ENCODE assay signal across 17 cellular contexts in genomic region chr2:129087133-129087813, GRCh38.
A peak's percentile ranks its signal among the peaks of the same experiment; 100 is the strongest.
DNase-seq lines count a peak whose midpoint lies in the region; TF ChIP-seq lines count a peak whose summit lies in the region.
"Had no signal": no experiment of that assay in that cellular context is flagged by ENCODE, and none has a peak within 500 bp of the region (broad histone marks: within the 10 kb centered on the region; RNA-seq: fewer than 3 reads in every experiment).

No MANE protein-coding gene starts in this region.

- DNase-seq in NCI-H1694 treated with DMSO at 0.1 percent for 48 hours (lab: John Stamatoyannopoulos, UW) (peak; percentile 9), NCI-H1694 (lab: John Stamatoyannopoulos, UW) (no peak), MCF 10A (ENCODE audit: unreplicated experiment) (peak; percentile 90), left ventricle myocardium inferior (peak; percentile 24), stromal cell of bone marrow (ENCODE audit: low read depth) (peak; percentile 35), endodermal cell (no peak), vagina (ENCODE audit: extremely low spot score in 2 of 2) (no peak), activated gamma-delta T cell (lab: John Stamatoyannopoulos, UW) (no peak)
- DNase-seq: 8988T; activated CD8-positive, alpha-beta memory T cell treated with anti-CD3 and anti-CD28 coated beads, Interleukin-2, amount 10 ng/mL, durations not matched to agents 7 days and 5 days; activated gamma-delta T cell treated with Interleukin-2 at 50 U/mL for 16 hours; CD4-positive, CD25-positive, alpha-beta regulatory T cell; IMR-90; NCI-H1092 treated with DMSO at 0.1 percent for 48 hours; T-helper 2 cell had no signal

- peak overlapping the region; percentile 65 for H3K27ac Mint-ChIP-seq in MCF 10A (ENCODE audit: low read depth, unreplicated experiment)
- H3K27ac Mint-ChIP-seq in endodermal cell = no peak overlapping the region
- H3K27ac Mint-ChIP-seq: activated CD8-positive, alpha-beta memory T cell treated with anti-CD3 and anti-CD28 coated beads, Interleukin-2, amount 10 ng/mL, durations not matched to agents 7 days and 5 days; CD4-positive, CD25-positive, alpha-beta regulatory T cell had no signal

- H3K36me3 ChIP-seq in left ventricle myocardium inferior (no peaks in the 10 kb centered on the region), endodermal cell (ENCODE audit: control insufficient read depth, insufficient read depth, low read length) (no peaks in the 10 kb centered on the region), vagina (no peaks in the 10 kb centered on the region)
- H3K36me3 ChIP-seq: tibial nerve had no signal

- 86 to 93% methylated on average over 2 of the region's 2 CpGs for WGBS in endodermal cell (ENCODE audit: insufficient coverage in 1 of 2, insufficient read length in 1 of 2), 2 experiments

- H3K36me3 Mint-ChIP-seq in MCF 10A (ENCODE audit: insufficient read depth, unreplicated experiment) = no peaks in the 10 kb centered on the region
- no peaks in the 10 kb centered on the region for H3K36me3 Mint-ChIP-seq in endodermal cell (ENCODE audit: low read depth)
- H3K36me3 Mint-ChIP-seq: activated CD8-positive, alpha-beta memory T cell treated with anti-CD3 and anti-CD28 coated beads, Interleukin-2, amount 10 ng/mL, durations not matched to agents 7 days and 5 days; CD4-positive, CD25-positive, alpha-beta regulatory T cell had no signal

- no TSS peak for BruUV-seq in MCF 10A (replicated peaks; lab: Mats Ljungman, UMichigan)

- peaks cover 30% of the 10 kb centered on the region for H3K4me1 Mint-ChIP-seq in MCF 10A (ENCODE audit: insufficient read depth, unreplicated experiment)
- H3K4me1 Mint-ChIP-seq in endodermal cell = peaks cover 6% of the 10 kb centered on the region
- H3K4me1 Mint-ChIP-seq: activated CD8-positive, alpha-beta memory T cell treated with anti-CD3 and anti-CD28 coated beads, Interleukin-2, amount 10 ng/mL, durations not matched to agents 7 days and 5 days; CD4-positive, CD25-positive, alpha-beta regulatory T cell had no signal

- H3K4me3 ChIP-seq in left ventricle myocardium inferior = no peak overlapping the region
- H3K4me3 ChIP-seq in endodermal cell (ENCODE audit: low read length) = no peak overlapping the region
- H3K4me3 ChIP-seq in vagina = no peak overlapping the region
- H3K4me3 ChIP-seq: coronary artery, tibial nerve had no signal

- TF ChIP-seq CTCF in MCF 10A (IDR thresholded peaks at IDR 0.05; ENCODE audit: unreplicated experiment) (no peak), left ventricle myocardium inferior (IDR thresholded peaks at IDR 0.05; ENCODE audit: borderline replicate concordance) (no peak), endodermal cell (conservative IDR thresholded peaks at IDR 0.05) (no peak), vagina (IDR thresholded peaks at IDR 0.05) (no peak)

- H3K9me3 Mint-ChIP-seq in MCF 10A (ENCODE audit: unreplicated experiment) (peaks cover 5% of the 10 kb centered on the region), endodermal cell (no peaks in the 10 kb centered on the region)
- H3K9me3 Mint-ChIP-seq: CD4-positive, CD25-positive, alpha-beta regulatory T cell had no signal

- H3K9me3 ChIP-seq in left ventricle myocardium inferior (replicated peaks) (no peaks in the 10 kb centered on the region), endodermal cell (ENCODE audit: control insufficient read depth, low read length) (no peaks in the 10 kb centered on the region), vagina (no peaks in the 10 kb centered on the region)
- H3K9me3 ChIP-seq: tibial nerve had no signal

- H3K4me1 ChIP-seq in left ventricle myocardium inferior (no peaks in the 10 kb centered on the region), endodermal cell (ENCODE audit: control insufficient read depth, insufficient read depth, low read length) (no peaks in the 10 kb centered on the region), vagina (no peaks in the 10 kb centered on the region)
- H3K4me1 ChIP-seq: tibial nerve had no signal

- no peak for TF ChIP-seq POLR2A in vagina (IDR thresholded peaks at IDR 0.05)

- POLR2A ChIA-PET in MCF 10A (lab: Yijun Ruan, JAX) = interaction anchor here (0.6 to 2.1 kb wide), 11 partner anchors 11 to 799 kb away, joined by 3 to 9 read pairs (median 4); no protein-coding TSS in a partner anchor

- CTCF ChIA-PET in MCF 10A (lab: Yijun Ruan, JAX) = interaction anchor here (0.6 to 1.0 kb wide), 4 partner anchors 14 to 108 kb away, joined by 3 to 4 read pairs (median 4); no protein-coding TSS in a partner anchor

- H3K27ac ChIP-seq in left ventricle myocardium inferior (replicated peaks) (no peak overlapping the region), endodermal cell (ENCODE audit: low read depth, low read length) (no peak overlapping the region), vagina (no peak overlapping the region)
- H3K27ac ChIP-seq: coronary artery had no signal

- H3K27me3 Mint-ChIP-seq in MCF 10A (ENCODE audit: insufficient read depth, unreplicated experiment) (no peaks in the 10 kb centered on the region), endodermal cell (ENCODE audit: insufficient read depth) (peaks cover under 1% of the 10 kb centered on the region)
- H3K27me3 Mint-ChIP-seq: activated CD8-positive, alpha-beta memory T cell treated with anti-CD3 and anti-CD28 coated beads, Interleukin-2, amount 10 ng/mL, durations not matched to agents 7 days and 5 days; CD4-positive, CD25-positive, alpha-beta regulatory T cell had no signal

- intact Hi-C loops in MCF 10A (cut with micrococcal nuclease) (no loop called here), left ventricle myocardium inferior (cut with micrococcal nuclease) (no loop called here), vagina (cut with DNase I) (no loop called here)

- peak overlapping the region; percentile 24 for H3K4me3 Mint-ChIP-seq in MCF 10A (ENCODE audit: unreplicated experiment)
- H3K4me3 Mint-ChIP-seq in endodermal cell = no peak overlapping the region
- H3K4me3 Mint-ChIP-seq: activated CD8-positive, alpha-beta memory T cell treated with anti-CD3 and anti-CD28 coated beads, Interleukin-2, amount 10 ng/mL, durations not matched to agents 7 days and 5 days; CD4-positive, CD25-positive, alpha-beta regulatory T cell had no signal

- no peak overlapping the region for H3K9ac ChIP-seq in endodermal cell (ENCODE audit: extremely low read depth, low read length, poor library complexity, severe bottlenecking)

- H3K27me3 ChIP-seq in left ventricle myocardium inferior (ENCODE audit: low read depth) (no peaks in the 10 kb centered on the region), endodermal cell (ENCODE audit: control insufficient read depth, insufficient read depth, low read length, poor library complexity, severe bottlenecking) (peaks cover 11% of the 10 kb centered on the region), vagina (no peaks in the 10 kb centered on the region)
- H3K27me3 ChIP-seq: tibial nerve had no signal

Comparison
In these comparisons a context has a peak if more than half of its experiments do, and no peak if none do; other contexts are left out.
1. DNase-seq: peak in NCI-H1694 treated with DMSO at 0.1 percent for 48 hours (single experiment), MCF 10A (single experiment), left ventricle myocardium inferior (single experiment) and stromal cell of bone marrow (single experiment); none in NCI-H1694 (single experiment), endodermal cell (single experiment), vagina (0 of 2) and activated gamma-delta T cell (single experiment).